Comparison of ENCODE assay signal across 1 cellular context in the genomic region with DNA sequence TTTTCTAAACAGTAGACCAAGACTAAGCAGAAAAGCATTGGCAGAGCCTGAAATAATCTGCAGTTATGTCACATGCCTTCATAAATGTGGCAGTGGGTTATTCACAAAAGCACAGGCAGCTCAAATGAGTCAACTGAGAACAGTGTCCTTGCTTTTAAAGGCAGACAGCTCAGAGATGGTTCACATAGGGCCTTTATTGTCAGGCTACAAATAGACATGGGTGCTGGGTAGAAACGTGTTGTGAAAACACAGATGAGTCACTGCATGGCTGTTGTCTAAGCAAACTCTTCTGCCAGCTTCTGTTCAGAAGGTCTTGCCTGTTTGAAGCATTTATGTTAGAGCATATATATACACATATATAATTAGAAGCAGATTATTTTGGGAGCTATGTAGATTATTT.
TF ChIP-seq lines count a peak whose summit lies in the region.

No MANE protein-coding gene starts in this region.

TF ChIP-seq in WTC11, 78 proteins besides CTCF, POLR2A, EP300 and RAD21 (continued from another document):
- TF ChIP-seq, protein P1, sequence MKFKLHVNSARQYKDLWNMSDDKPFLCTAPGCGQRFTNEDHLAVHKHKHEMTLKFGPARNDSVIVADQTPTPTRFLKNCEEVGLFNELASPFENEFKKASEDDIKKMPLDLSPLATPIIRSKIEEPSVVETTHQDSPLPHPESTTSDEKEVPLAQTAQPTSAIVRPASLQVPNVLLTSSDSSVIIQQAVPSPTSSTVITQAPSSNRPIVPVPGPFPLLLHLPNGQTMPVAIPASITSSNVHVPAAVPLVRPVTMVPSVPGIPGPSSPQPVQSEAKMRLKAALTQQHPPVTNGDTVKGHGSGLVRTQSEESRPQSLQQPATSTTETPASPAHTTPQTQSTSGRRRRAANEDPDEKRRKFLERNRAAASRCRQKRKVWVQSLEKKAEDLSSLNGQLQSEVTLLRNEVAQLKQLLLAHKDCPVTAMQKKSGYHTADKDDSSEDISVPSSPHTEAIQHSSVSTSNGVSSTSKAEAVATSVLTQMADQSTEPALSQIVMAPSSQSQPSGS (CRISPR knock-in tag; IDR thresholded peaks at IDR 0.05; ENCODE audit: borderline replicate concordance, low read depth), result no peak
- TF ChIP-seq ESRRA (CRISPR knock-in tag; IDR thresholded peaks at IDR 0.05; ENCODE audit: borderline replicate concordance), result no peak
- no peak for TF ChIP-seq EMX1 (CRISPR knock-in tag; IDR thresholded peaks at IDR 0.05)
- TF ChIP-seq NR2C2 (CRISPR knock-in tag; IDR thresholded peaks at IDR 0.05), result no peak
- TF ChIP-seq, protein P2, sequence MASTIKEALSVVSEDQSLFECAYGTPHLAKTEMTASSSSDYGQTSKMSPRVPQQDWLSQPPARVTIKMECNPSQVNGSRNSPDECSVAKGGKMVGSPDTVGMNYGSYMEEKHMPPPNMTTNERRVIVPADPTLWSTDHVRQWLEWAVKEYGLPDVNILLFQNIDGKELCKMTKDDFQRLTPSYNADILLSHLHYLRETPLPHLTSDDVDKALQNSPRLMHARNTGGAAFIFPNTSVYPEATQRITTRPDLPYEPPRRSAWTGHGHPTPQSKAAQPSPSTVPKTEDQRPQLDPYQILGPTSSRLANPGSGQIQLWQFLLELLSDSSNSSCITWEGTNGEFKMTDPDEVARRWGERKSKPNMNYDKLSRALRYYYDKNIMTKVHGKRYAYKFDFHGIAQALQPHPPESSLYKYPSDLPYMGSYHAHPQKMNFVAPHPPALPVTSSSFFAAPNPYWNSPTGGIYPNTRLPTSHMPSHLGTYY (CRISPR knock-in tag; IDR thresholded peaks at IDR 0.05), result no peak
- TF ChIP-seq SMAD3 (CRISPR knock-in tag; IDR thresholded peaks at IDR 0.05; ENCODE audit: borderline replicate concordance), result no peak
- no peak for TF ChIP-seq GTF2I (CRISPR knock-in tag; conservative IDR thresholded peaks at IDR 0.05)
- no peak for TF ChIP-seq NR3C1 (CRISPR knock-in tag; conservative IDR thresholded peaks at IDR 0.05; ENCODE audit: low read depth)
- no peak for TF ChIP-seq NFYB (CRISPR knock-in tag; conservative IDR thresholded peaks at IDR 0.05; ENCODE audit: low read depth)
- no peak for TF ChIP-seq FOXJ3 (CRISPR knock-in tag; IDR thresholded peaks at IDR 0.05; ENCODE audit: borderline replicate concordance)
- no peak for TF ChIP-seq ZNF671 (CRISPR knock-in tag; IDR thresholded peaks at IDR 0.05)
- TF ChIP-seq ZNF416 (CRISPR knock-in tag; IDR thresholded peaks at IDR 0.05), result no peak
- TF ChIP-seq, protein P3, sequence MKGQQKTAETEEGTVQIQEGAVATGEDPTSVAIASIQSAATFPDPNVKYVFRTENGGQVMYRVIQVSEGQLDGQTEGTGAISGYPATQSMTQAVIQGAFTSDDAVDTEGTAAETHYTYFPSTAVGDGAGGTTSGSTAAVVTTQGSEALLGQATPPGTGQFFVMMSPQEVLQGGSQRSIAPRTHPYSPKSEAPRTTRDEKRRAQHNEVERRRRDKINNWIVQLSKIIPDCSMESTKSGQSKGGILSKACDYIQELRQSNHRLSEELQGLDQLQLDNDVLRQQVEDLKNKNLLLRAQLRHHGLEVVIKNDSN (CRISPR knock-in tag; IDR thresholded peaks at IDR 0.05), result no peak
